8 cellular contexts compared by ENCODE assay signal in genomic region chr7:80134105-80134535, GRCh38. TPM values are rescaled to one million over a fixed set of nuclear protein-coding genes. Genes with fewer than 3 reads are reported as not detected.
A peak's percentile ranks its signal among the peaks of the same experiment; 100 is the strongest.
DNase-seq lines count a peak whose midpoint lies in the region; ATAC-seq and TF ChIP-seq lines count a peak whose summit lies in the region.

No MANE protein-coding gene starts in this region.

- peaks cover 15% of the 10 kb centered on the region; the same call in 1 of the 2 replicates for H3F3A ChIP-seq in PC-9 (ENCODE audit: insufficient read depth, low read depth)

- H2AFZ ChIP-seq in PC-9 = peak overlapping the region; percentile 83

- CTCF ChIA-PET in CD4-positive, alpha-beta T cell (lab: Charles Lee) = no interaction called here
- CTCF ChIA-PET in PC-9 (lab: Charles Lee) = interaction anchor here (0.6 to 1.7 kb wide), 15 partner anchors 11 to 1335 kb away, joined by 3 to 35 read pairs (median 7); no protein-coding TSS in a partner anchor

- DNase-seq in CD4-positive, alpha-beta T cell = no peak
- DNase-seq in PC-9 (no peak), fibroblast of peridontal ligament (ENCODE audit: extremely low read depth) (peak; percentile 86), NCI-H524 (lab: John Stamatoyannopoulos, UW) (no peak), ureter (ENCODE audit: low spot score) (no peak)

- H3K9me3 ChIP-seq in CD4-positive, alpha-beta T cell (ENCODE audit: control insufficient read depth, low read length) = no peaks in the 10 kb centered on the region
- H3K9me3 ChIP-seq in PC-9 (ENCODE audit: insufficient read depth, low read depth) = no peaks in the 10 kb centered on the region
- H3K9me3 ChIP-seq in neutrophil = no peaks in the 10 kb centered on the region

- intact Hi-C loops in CD4-positive, alpha-beta T cell (cut with DNase I, micrococcal nuclease) = loop anchor here in 1 of 2 experiments (10.0 kb wide), 2 partner anchors 181 to 261 kb away; no protein-coding TSS in a partner anchor
- intact Hi-C loops in PC-9 (cut with micrococcal nuclease; ENCODE audit: unreplicated experiment) = loop anchor here (2.0 to 10.0 kb wide), 8 partner anchors 42 to 1151 kb away; no protein-coding TSS in a partner anchor

- H3K4me1 Mint-ChIP-seq in CD4-positive, alpha-beta T cell (ENCODE audit: low read depth) = peaks cover 29% of the 10 kb centered on the region

- no peaks in the 10 kb centered on the region for H3K9me2 ChIP-seq in PC-9 (ENCODE audit: insufficient read depth)

- no peaks in the 10 kb centered on the region for H4K20me1 ChIP-seq in PC-9 (ENCODE audit: insufficient read depth)

- TSS peak; percentile 39 for BruUV-seq in PC-9 (replicated peaks; lab: Mats Ljungman, UMichigan)

- H3K36me3 ChIP-seq in PC-9 (ENCODE audit: low read depth) = no peaks in the 10 kb centered on the region
- no peaks in the 10 kb centered on the region for H3K36me3 ChIP-seq in neutrophil

- H3K4me2 ChIP-seq in PC-9 = peak overlapping the region; percentile 74

- peak overlapping the region; percentile 88 for H3K4me3 Mint-ChIP-seq in CD4-positive, alpha-beta T cell

- H3K27me3 ChIP-seq in CD4-positive, alpha-beta T cell (ENCODE audit: control insufficient read depth, insufficient read depth, low read length) = peaks cover 5% of the 10 kb centered on the region
- H3K27me3 ChIP-seq in PC-9 (ENCODE audit: insufficient read depth, low read depth) (no peaks in the 10 kb centered on the region), neutrophil (peaks cover 70% of the 10 kb centered on the region)

- H3K4me1 ChIP-seq in PC-9 (replicated peaks; ENCODE audit: insufficient read depth) = peaks cover 16% of the 10 kb centered on the region
- H3K4me1 ChIP-seq in neutrophil (ENCODE audit: control insufficient read depth in 1 of 2, insufficient read depth in 1 of 2, low read depth in 1 of 2, low read length in 1 of 2) = peaks cover 10 to 20% of the 10 kb centered on the region in 2 experiments

- H3K27me3 Mint-ChIP-seq in CD4-positive, alpha-beta T cell = peaks cover 25% of the 10 kb centered on the region

- peak; percentile 13 for ATAC-seq in CD4-positive, alpha-beta T cell (ENCODE audit: poor library complexity)
- ATAC-seq in HG03108 (IDR thresholded peaks at IDR 0.05; ENCODE audit: unreplicated experiment) = no peak
- no peak for ATAC-seq in GM18873 (IDR thresholded peaks at IDR 0.05; ENCODE audit: low FRiP score, unreplicated experiment)

- peaks cover 33% of the 10 kb centered on the region for H3K79me2 ChIP-seq in PC-9 (ENCODE audit: low read depth)

- H3K4me3 ChIP-seq in PC-9 (peak overlapping the region; percentile 97), neutrophil (ENCODE audit: low read depth in 1 of 2, low read length in 1 of 2) (peak overlapping the region; percentile 20 to 22)

- no peaks in the 10 kb centered on the region for H3K9me3 Mint-ChIP-seq in CD4-positive, alpha-beta T cell

- H3K27ac Mint-ChIP-seq in CD4-positive, alpha-beta T cell = peak overlapping the region; percentile 26

- POLR2A ChIA-PET in CD4-positive, alpha-beta T cell (lab: Charles Lee) = interaction anchor here (0.7 to 1.1 kb wide), 2 partner anchors 14 to 17 kb away, joined by 3 read pairs; no protein-coding TSS in a partner anchor
- POLR2A ChIA-PET in PC-9 (lab: Charles Lee; ENCODE audit: unreplicated experiment) = interaction anchor here (0.6 to 0.9 kb wide), 4 partner anchors 12 to 682 kb away, joined by 4 to 12 read pairs (median 7); no protein-coding TSS in a partner anchor

- TF ChIP-seq CTCF in CD4-positive, alpha-beta T cell (IDR thresholded peaks at IDR 0.05) = no peak
- TF ChIP-seq CTCF in PC-9 (conservative IDR thresholded peaks at IDR 0.05) = no peak
- no peak for TF ChIP-seq CTCF in neutrophil (IDR thresholded peaks at IDR 0.05)

- no peak overlapping the region for H3K27ac ChIP-seq in CD4-positive, alpha-beta T cell (ENCODE audit: low read depth, low read length)
- H3K27ac ChIP-seq in PC-9 (peak overlapping the region; percentile 64), neutrophil (no peak overlapping the region)

- no peaks in the 10 kb centered on the region for H3K36me3 Mint-ChIP-seq in CD4-positive, alpha-beta T cell (ENCODE audit: low read depth)

RNA-seq across cellular contexts. Expression of gene GNAI1, which starts 0.5 kb away (rescaled TPM):
- 1 to 10 TPM; 1.2 to 2.8 TPM for total RNA-seq in CD4-positive, alpha-beta T cell
- total RNA-seq in PC-9 (2021) = 16.8 and 25.6 TPM in 2 replicates
- 53.6 TPM for total RNA-seq in ureter
